In genomic region chr10:72316386-72316700, GRCh38 we compare ENCODE assay signal across 7 cellular contexts. TPM values are rescaled to one million over a fixed set of nuclear protein-coding genes. Genes with fewer than 3 reads are reported as not detected.
A peak's percentile ranks its signal among the peaks of the same experiment; 100 is the strongest.
DNase-seq lines count a peak whose midpoint lies in the region; ATAC-seq and TF ChIP-seq lines count a peak whose summit lies in the region.

No MANE protein-coding gene starts in this region.

- H3K27me3 ChIP-seq in hepatocyte (no peaks in the 10 kb centered on the region), H9 (ENCODE audit: insufficient read depth, low read length) (no peaks in the 10 kb centered on the region)

- H3K9me3 ChIP-seq in HEK293 (ENCODE audit: control insufficient read depth, insufficient read depth, low read depth, low read length) (no peaks in the 10 kb centered on the region), hepatocyte (ENCODE audit: low read depth) (no peaks in the 10 kb centered on the region), H9 (ENCODE audit: control insufficient read depth, low read depth, low read length) (no peaks in the 10 kb centered on the region)

- H3K36me3 ChIP-seq in HEK293 (ENCODE audit: control insufficient read depth in 2 of 2, insufficient read depth in 1 of 2, low read length in 2 of 2) (no peaks in the 10 kb centered on the region), hepatocyte (replicated peaks; ENCODE audit: insufficient read depth, low read depth) (no peaks in the 10 kb centered on the region)

- H4K91ac ChIP-seq in H9 (ENCODE audit: insufficient read length, low read depth, low read length): no peak overlapping the region

- H3K23ac ChIP-seq in H9 (ENCODE audit: insufficient read length, low read depth, low read length): no peak overlapping the region

- no peak overlapping the region for H3K4me3 ChIP-seq in HEK293 (ENCODE audit: low read depth, low read length)
- no peak overlapping the region for H3K4me3 ChIP-seq in hepatocyte

- intact Hi-C loops in activated CD8-positive, alpha-beta T cell treated with anti-CD3 and anti-CD28 coated beads for 36 hours (cut with micrococcal nuclease): no loop called here

- H3K23me2 ChIP-seq in H9 (ENCODE audit: insufficient read length, low read depth, low read length, poor library complexity, severe bottlenecking): peaks cover 3% of the 10 kb centered on the region

- no peak overlapping the region for H3K4me3 Mint-ChIP-seq in activated CD8-positive, alpha-beta T cell treated with anti-CD3 and anti-CD28 coated beads for 36 hours
- H3K4me3 Mint-ChIP-seq in stimulated activated naive CD8-positive, alpha-beta T cell treated with anti-CD3 and anti-CD28 coated beads, Interleukin-15, amount 100 ng/mL, for 72 hours: peak overlapping the region; percentile 37 to 68
- H3K4me3 Mint-ChIP-seq in H9: no peak overlapping the region

- peaks cover 59% of the 10 kb centered on the region for H3K4me1 Mint-ChIP-seq in activated CD8-positive, alpha-beta T cell treated with anti-CD3 and anti-CD28 coated beads for 36 hours (ENCODE audit: low read depth)
- peaks cover 69% of the 10 kb centered on the region for H3K4me1 Mint-ChIP-seq in stimulated activated naive CD8-positive, alpha-beta T cell treated with anti-CD3 and anti-CD28 coated beads, Interleukin-15, amount 100 ng/mL, for 72 hours
- peaks cover 34 to 40% of the 10 kb centered on the region in 2 experiments for H3K4me1 Mint-ChIP-seq in H9

- no peak overlapping the region for H2AK5ac ChIP-seq in H9 (ENCODE audit: insufficient read length, low read length)

- H3K9me2 ChIP-seq in hepatocyte (replicated peaks; ENCODE audit: insufficient read depth): no peaks in the 10 kb centered on the region

- no peaks in the 10 kb centered on the region for H3K9me3 Mint-ChIP-seq in activated CD8-positive, alpha-beta T cell treated with anti-CD3 and anti-CD28 coated beads for 36 hours
- H3K9me3 Mint-ChIP-seq in stimulated activated naive CD8-positive, alpha-beta T cell treated with anti-CD3 and anti-CD28 coated beads, Interleukin-15, amount 100 ng/mL, for 72 hours: no peaks in the 10 kb centered on the region
- H3K9me3 Mint-ChIP-seq in H9: no peaks in the 10 kb centered on the region; a peak in 1 of 5 replicates

- peaks cover 13% of the 10 kb centered on the region for H3K36me3 Mint-ChIP-seq in activated CD8-positive, alpha-beta T cell treated with anti-CD3 and anti-CD28 coated beads for 36 hours (ENCODE audit: low read depth)
- H3K36me3 Mint-ChIP-seq in H9 (ENCODE audit: insufficient read depth in 1 of 3, low read depth in 3 of 3): no peaks in the 10 kb centered on the region

- CTCF ChIA-PET in HEK293 (lab: Yijun Ruan, JAX): interaction anchor here (0.6 kb wide), 1 partner anchor 46 kb away, joined by 3 read pairs; no protein-coding TSS in a partner anchor
- CTCF ChIA-PET in activated CD8-positive, alpha-beta T cell treated with anti-CD3 and anti-CD28 coated beads for 36 hours (lab: Charles Lee): interaction anchor here (1.1 to 3.6 kb wide), 5 partner anchors 10 to 68 kb away, joined by 3 to 10 read pairs (median 6); no protein-coding TSS in a partner anchor

- H2BK12ac ChIP-seq in H9 (ENCODE audit: insufficient read length, low read depth, low read length): no peak overlapping the region

- H3K14ac ChIP-seq in H9 (ENCODE audit: insufficient read depth, low read length): no peak overlapping the region

- H3K27ac Mint-ChIP-seq in activated CD8-positive, alpha-beta T cell treated with anti-CD3 and anti-CD28 coated beads for 36 hours: peak overlapping the region; percentile 87
- H3K27ac Mint-ChIP-seq in stimulated activated naive CD8-positive, alpha-beta T cell treated with anti-CD3 and anti-CD28 coated beads, Interleukin-15, amount 100 ng/mL, for 72 hours: peak overlapping the region in 1 of 2 donors; percentile 22
- H3K27ac Mint-ChIP-seq in H9: no peak overlapping the region

- H3K4me2 ChIP-seq in hepatocyte (no peak overlapping the region), H9 (ENCODE audit: insufficient read depth, insufficient read length, low read length) (no peak overlapping the region)

- no peak for TF ChIP-seq CTCF in HEK293 (tag by site-specific recombination; IDR thresholded peaks at IDR 0.05)
- TF ChIP-seq CTCF in activated CD8-positive, alpha-beta T cell treated with anti-CD3 and anti-CD28 coated beads for 36 hours (IDR thresholded peaks at IDR 0.05): no peak
- TF ChIP-seq CTCF in hepatocyte (IDR thresholded peaks at IDR 0.05; ENCODE audit: poor library complexity): no peak
- no peak for TF ChIP-seq CTCF in H9 (conservative IDR thresholded peaks at IDR 0.05)

- H3K27ac ChIP-seq in HEK293 (ENCODE audit: extremely low read depth, low read depth, low read length) (peak overlapping the region; percentile 0; the same call in 1 of the 2 replicates), hepatocyte (peak overlapping the region; percentile 82), H9 (ENCODE audit: insufficient read length, low read depth, low read length) (no peak overlapping the region)

- DNase-seq in activated CD8-positive, alpha-beta T cell treated with anti-CD3 and anti-CD28 coated beads for 36 hours: no peak
- DNase-seq in hepatocyte (ENCODE audit: low spot score) (peak; percentile 3), activated gamma-delta T cell (lab: John Stamatoyannopoulos, UW) (no peak), H9 (no peak)
- DNase-seq in stimulated activated naive CD8-positive, alpha-beta T cell treated with anti-CD3 and anti-CD28 coated beads, Interleukin-15, amount 100 ng/mL, for 72 hours: no peak

- no peak overlapping the region for H2BK15ac ChIP-seq in H9 (ENCODE audit: low read depth, low read length)

- no peak overlapping the region for H4K8ac ChIP-seq in H9 (replicated peaks; ENCODE audit: insufficient read length, low read depth, low read length)

- no peak overlapping the region for H3K9ac ChIP-seq in H9 (ENCODE audit: extremely low read depth, insufficient read length, low read length)

- no peak overlapping the region for H4K5ac ChIP-seq in H9 (ENCODE audit: insufficient read length, low read depth, low read length)

- no peak overlapping the region for H3K4ac ChIP-seq in H9 (ENCODE audit: low read depth, low read length)

- H3K18ac ChIP-seq in H9 (ENCODE audit: insufficient read length, low read depth, low read length): no peak overlapping the region

- no peak for ATAC-seq in activated CD8-positive, alpha-beta T cell treated with anti-CD3 and anti-CD28 coated beads for 36 hours
- ATAC-seq in stimulated activated naive CD8-positive, alpha-beta T cell treated with anti-CD3 and anti-CD28 coated beads, Interleukin-15, amount 100 ng/mL, for 72 hours: no peak
- no peak for ATAC-seq in HG02885 (IDR thresholded peaks at IDR 0.05; ENCODE audit: poor library complexity, unreplicated experiment)

- no peak overlapping the region for H3T11ph ChIP-seq in H9 (ENCODE audit: low read length)

- no peak overlapping the region for H2BK20ac ChIP-seq in H9 (ENCODE audit: low read depth, low read length, poor library complexity, severe bottlenecking)

- H2BK5ac ChIP-seq in H9 (ENCODE audit: insufficient read length, low read length): no peak overlapping the region

- H3K79me1 ChIP-seq in H9 (ENCODE audit: insufficient read depth, low read depth, low read length, poor library complexity, severe bottlenecking): no peaks in the 10 kb centered on the region

- H2AFZ ChIP-seq in hepatocyte (no peak overlapping the region), H9 (ENCODE audit: low read length) (no peak overlapping the region)

- no peaks in the 10 kb centered on the region for H3K27me3 Mint-ChIP-seq in activated CD8-positive, alpha-beta T cell treated with anti-CD3 and anti-CD28 coated beads for 36 hours
- H3K27me3 Mint-ChIP-seq in stimulated activated naive CD8-positive, alpha-beta T cell treated with anti-CD3 and anti-CD28 coated beads, Interleukin-15, amount 100 ng/mL, for 72 hours: no peaks in the 10 kb centered on the region
- peaks cover 2% of the 10 kb centered on the region; the same call in 1 of the 2 replicates for H3K27me3 Mint-ChIP-seq in H9 (ENCODE audit: low read depth)

- H3K56ac ChIP-seq in H9 (ENCODE audit: insufficient read length, low read depth, low read length): no peak overlapping the region

- POLR2A ChIA-PET in HEK293 (lab: Yijun Ruan, JAX): interaction anchor here (2.4 kb wide), 1 partner anchor 42 kb away, joined by 10 read pairs; the partner anchor contains the start of gene DDIT4
- POLR2A ChIA-PET in activated CD8-positive, alpha-beta T cell treated with anti-CD3 and anti-CD28 coated beads for 36 hours (lab: Charles Lee): interaction anchor here (1.2 to 28.1 kb wide), 4 partner anchors 10 to 41 kb away, joined by 3 to 796 read pairs (median 79); partner anchors contain the start of gene DDIT4

- no peaks in the 10 kb centered on the region for H3K79me2 ChIP-seq in hepatocyte
- H3K79me2 ChIP-seq in H9 (ENCODE audit: insufficient read depth, low read length): no peaks in the 10 kb centered on the region

- H2BK120ac ChIP-seq in H9 (ENCODE audit: low read depth, low read length, poor library complexity, severe bottlenecking): no peak overlapping the region

- 96% methylated on average over 3 of the region's 3 CpGs for WGBS in hepatocyte (ENCODE audit: low lambda C conversion rate, missing lambda C conversion rate)
- WGBS in H9 (ENCODE audit: extremely low coverage, insufficient read length, low lambda C conversion rate): no CpG with 5 or more reads among the region's 3 CpGs

- H3K4me1 ChIP-seq in HEK293 (ENCODE audit: control insufficient read depth, insufficient read depth, low read length): peaks cover 20% of the 10 kb centered on the region
- peaks cover 42% of the 10 kb centered on the region for H3K4me1 ChIP-seq in hepatocyte (ENCODE audit: insufficient read depth)
- no peaks in the 10 kb centered on the region; the same call in 1 of the 2 replicates for H3K4me1 ChIP-seq in H9 (ENCODE audit: insufficient read depth, low read length)

- H4K20me1 ChIP-seq in hepatocyte (ENCODE audit: insufficient read depth, poor library complexity, severe bottlenecking) (no peaks in the 10 kb centered on the region), H9 (ENCODE audit: control insufficient read depth, insufficient read depth, insufficient read length) (no peaks in the 10 kb centered on the region)

TF ChIP-seq in HEK293, 187 proteins besides CTCF, POLR2A, EP300 and RAD21 (continues in another document):
- TF ChIP-seq HOXA7 (CRISPR knock-in tag; IDR thresholded peaks at IDR 0.05; ENCODE audit: borderline replicate concordance): no peak
- no peak for TF ChIP-seq ZNF629 (tag by site-specific recombination; IDR thresholded peaks at IDR 0.05)
- no peak for TF ChIP-seq ZSCAN23 (tag by site-specific recombination; IDR thresholded peaks at IDR 0.05)
- TF ChIP-seq ZNF416 (tag by site-specific recombination; IDR thresholded peaks at IDR 0.05): no peak

RNA-seq across cellular contexts. Expression of gene DNAJB12, which starts 38.4 kb away (rescaled TPM):
- 10 to 100 TPM; 17.1 to 17.5 TPM for total RNA-seq in activated CD8-positive, alpha-beta T cell treated with anti-CD3 and anti-CD28 coated beads for 36 hours
- total RNA-seq in hepatocyte: 31.0 and 33.5 TPM in 2 replicates
- polyA plus RNA-seq in hepatocyte: 40.3 and 41.5 TPM in 2 replicates
- total RNA-seq in H9 (2021): 25.9 and 27.6 TPM in 2 replicates

RNA-seq across cellular contexts. Expression of gene DDIT4, which starts 42.6 kb away (rescaled TPM):
- 1,000 to 10,000 TPM; 1,071 to 1,096 TPM for total RNA-seq in activated CD8-positive, alpha-beta T cell treated with anti-CD3 and anti-CD28 coated beads for 36 hours
- total RNA-seq in hepatocyte: 162 and 165 TPM in 2 replicates
- polyA plus RNA-seq in hepatocyte: 189 and 235 TPM in 2 replicates
- total RNA-seq in H9 (2021): 82.9 and 84.0 TPM in 2 replicates

Comparison
In these comparisons a context has a peak if more than half of its experiments do, and no peak if none do; other contexts are left out.
1. H3K4me3 Mint-ChIP-seq: peak in stimulated activated naive CD8-positive, alpha-beta T cell treated with anti-CD3 and anti-CD28 coated beads, Interleukin-15, amount 100 ng/mL, for 72 hours (2 of 2); none in activated CD8-positive, alpha-beta T cell treated with anti-CD3 and anti-CD28 coated beads for 36 hours (single experiment) and H9 (0 of 2).